In the genomic region with DNA sequence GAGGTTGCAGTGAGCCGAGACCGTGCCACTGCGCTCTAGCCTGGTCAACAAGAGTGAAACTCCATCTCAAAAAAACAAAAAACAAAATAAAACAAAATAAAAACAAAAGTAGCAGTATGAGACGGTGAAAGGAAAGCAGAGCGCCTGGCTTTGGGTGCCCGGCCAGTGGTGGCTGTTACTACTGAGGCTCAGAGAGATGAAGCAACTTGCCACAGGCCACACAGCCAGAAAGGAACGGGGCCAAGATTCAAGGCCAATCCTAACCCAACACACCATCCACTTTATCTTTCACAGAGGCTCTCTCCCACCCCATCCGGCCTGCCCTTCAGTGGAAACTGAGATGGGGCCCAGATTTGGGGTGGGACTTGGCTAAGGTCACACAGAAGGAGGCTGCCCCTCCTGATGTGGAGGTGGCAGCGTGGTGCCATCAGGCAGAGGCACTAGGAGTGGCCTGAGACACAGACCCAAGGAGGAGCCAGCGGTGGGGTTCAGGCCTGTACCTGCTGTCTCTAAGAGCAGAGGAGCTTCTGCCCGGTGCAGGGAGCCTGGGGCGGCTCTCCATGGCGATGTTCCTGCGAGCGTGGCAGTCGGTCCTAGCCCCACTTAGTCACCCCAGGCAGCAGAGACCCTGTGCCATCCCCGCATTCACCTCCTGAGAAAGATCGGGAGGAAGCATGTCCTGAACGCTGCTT, we compare ENCODE assay signal across 23 cellular contexts.
"Had no signal": no experiment of that assay in that cellular context is flagged by ENCODE, and none has a peak within 500 bp of the region (broad histone marks: within the 10 kb centered on the region; RNA-seq: fewer than 3 reads in every experiment).

No MANE protein-coding gene starts in this region.

- H3K4me3 ChIP-seq: MG63 had no signal

- H3K4me2 ChIP-seq: SK-N-SH had no signal

- H3K9ac ChIP-seq: SK-N-SH had no signal

- H3K9me3 ChIP-seq: MG63, SK-N-SH had no signal

- H3K27ac ChIP-seq: HL-60 had no signal

- FAIRE-seq: HTR-8/SVneo, RCC 7860 had no signal

- H3K27me3 ChIP-seq: MG63 had no signal

- H3K36me3 ChIP-seq: MG63 had no signal

- DNase-seq: Karpas-422, KG1, MG63, NCI-H1092, NCI-H1105 treated with DMSO at 0.1 percent for 48 hours, NCI-H1417 treated with DMSO at 0.1 percent for 48 hours, NCI-H146, NCI-H1694 treated with DMSO at 0.1 percent for 48 hours, NCI-H1930, NCI-H2081 treated with DMSO at 0.1 percent for 48 hours, NCI-H2171, NCI-H226, NCI-H446, NCI-H510A, NCI-H524 treated with DMSO at 0.1 percent for 48 hours, NCI-H774, Right ventricle myocardium superior, RPMI8226, SK-N-SH, SW 1271 had no signal
